Comparison of ENCODE assay signal across 27 cellular contexts in genomic region chr5:106780355-106780754, GRCh38.
"Had no signal": no experiment of that assay in that cellular context is flagged by ENCODE, and none has a peak within 500 bp of the region (broad histone marks: within the 10 kb centered on the region; RNA-seq: fewer than 3 reads in every experiment).

No MANE protein-coding gene starts in this region.

- H3K36me3 ChIP-seq: colonic mucosa, gastroesophageal sphincter, pancreas, sigmoid colon, tibial artery had no signal

- H3K4me3 ChIP-seq: colonic mucosa, gastroesophageal sphincter, hepatocyte, pancreas, psoas muscle, sigmoid colon, tibial artery had no signal

- H3K27me3 ChIP-seq: colonic mucosa, gastroesophageal sphincter, hepatocyte, pancreas, sigmoid colon, tibial artery had no signal

- H3K27ac ChIP-seq: colonic mucosa, gastroesophageal sphincter, hepatocyte, pancreas, psoas muscle, sigmoid colon, tibial artery, VCaP had no signal

- ATAC-seq: gastroesophageal sphincter; left cardiac atrium; pancreas; psoas muscle; stimulated activated memory B cell treated with anti-CD40 and anti-IgM and Interleukin-4, amounts not matched to agents 10 μg/mL and 1 μg/mL and 100 μg/mL, for 72 hours; stimulated activated naive CD8-positive, alpha-beta T cell treated with anti-CD3 and anti-CD28 coated beads, Interleukin-15, amount 100 ng/mL, for 72 hours had no signal

- DNase-seq: activated CD4-positive, alpha-beta T cell treated with anti-CD3 and anti-CD28 coated beads for 4 hours; activated CD4-positive, alpha-beta T cell treated with anti-CD3 and anti-CD28 coated beads, Interleukin-2, amount 50 U/mL, for 4 hours; activated effector memory CD4-positive, alpha-beta T cell treated with Interleukin-2 at 50 U/mL for 16 hours; activated naive CD4-positive, alpha-beta T cell treated with Interleukin-2 at 50 U/mL for 16 hours; activated T-cell treated with anti-CD3 and anti-CD28 coated beads for 4 hours; anterior cingulate cortex; cerebellar nuclear complex; colonic mucosa; effector memory CD4-positive, alpha-beta T cell; left cardiac atrium; mammary epithelial cell; naive B cell; nucleus accumbens; pancreas; psoas muscle; sigmoid colon; small intestine; stimulated activated CD4-positive, alpha-beta T cell treated with anti-CD3 and anti-CD28 coated beads, Interleukin-4, amount 100 ng/mL, for 24 hours; stimulated activated CD8-positive, alpha-beta memory T cell treated with anti-CD3 and anti-CD28 coated beads, Interleukin-4, amount 100 ng/mL, for 48 hours; stimulated activated naive CD8-positive, alpha-beta T cell treated with anti-CD3 and anti-CD28 coated beads, Interleukin-15, amount 100 ng/mL, for 72 hours; T-helper 1 cell; T-helper 9 cell; tibial artery had no signal

- H3K4me1 ChIP-seq: colonic mucosa, gastroesophageal sphincter, pancreas, psoas muscle, sigmoid colon, tibial artery had no signal

- H3K9me3 ChIP-seq: colonic mucosa, gastroesophageal sphincter, pancreas, psoas muscle, tibial artery had no signal
